In genomic region chrX:129651756-129652564, GRCh38 we compare ENCODE assay signal across 32 cellular contexts. TPM values are rescaled to one million over a fixed set of nuclear protein-coding genes. Genes with fewer than 3 reads are reported as not detected.
DNase-seq lines count a peak whose midpoint lies in the region; ATAC-seq and TF ChIP-seq lines count a peak whose summit lies in the region.
"Had no signal": no experiment of that assay in that cellular context is flagged by ENCODE, and none has a peak within 500 bp of the region (broad histone marks: within the 10 kb centered on the region; RNA-seq: fewer than 3 reads in every experiment).

No MANE protein-coding gene starts in this region.

- H2AK5ac ChIP-seq in H9 (ENCODE audit: insufficient read length, low read length) = no peak overlapping the region

- H2BK15ac ChIP-seq in H9 (ENCODE audit: low read depth, low read length) = no peak overlapping the region

- H2BK5ac ChIP-seq in H9 (ENCODE audit: insufficient read length, low read length) = no peak overlapping the region

- H3K27ac ChIP-seq in H9 (ENCODE audit: insufficient read length, low read depth, low read length) (no peak overlapping the region), coronary artery (no peak overlapping the region), body of pancreas (no peak overlapping the region)
- H3K27ac ChIP-seq: foreskin keratinocyte, SJCRH30, skin epidermis had no signal

- no peak overlapping the region for H3K18ac ChIP-seq in H9 (ENCODE audit: insufficient read length, low read depth, low read length)

- H3K14ac ChIP-seq in H9 (ENCODE audit: insufficient read depth, low read length) = no peak overlapping the region; the same call in 1 of the 2 replicates

- H3K9me3 ChIP-seq in H9 (ENCODE audit: control insufficient read depth, low read depth, low read length) = no peaks in the 10 kb centered on the region
- H3K9me3 ChIP-seq in body of pancreas = no peaks in the 10 kb centered on the region
- H3K9me3 ChIP-seq: heart right ventricle, mucosa of descending colon, SJCRH30 had no signal

- H3K36me3 Mint-ChIP-seq in H9 (ENCODE audit: insufficient read depth in 1 of 3, low read depth in 3 of 3) (peaks cover 4 to 6% (median 4%) of the 10 kb centered on the region in 3 experiments; a peak in 6 of 7 replicates), nephron (ENCODE audit: low read depth) (no peaks in the 10 kb centered on the region)
- H3K36me3 Mint-ChIP-seq: activated naive CD4-positive, alpha-beta T cell treated with anti-CD3 and anti-CD28 coated beads, Interleukin-2, amount 50 U/mL, for 72 hours; natural killer cell had no signal

- peak overlapping the region in 1 of 2 experiments; percentile 51; a peak in 2 of 5 replicates for H3K4me3 Mint-ChIP-seq in H9
- peak overlapping the region; percentile 47 to 63 (median 55) for H3K4me3 Mint-ChIP-seq in nephron
- H3K4me3 Mint-ChIP-seq: natural killer cell had no signal

- no peak for TF ChIP-seq CTCF in H9 (conservative IDR thresholded peaks at IDR 0.05)
- no peak for TF ChIP-seq CTCF in coronary artery (IDR thresholded peaks at IDR 0.05)
- TF ChIP-seq CTCF in nephron (IDR thresholded peaks at IDR 0.05; ENCODE audit: unreplicated experiment in 3 of 3) = no peak
- TF ChIP-seq CTCF in body of pancreas (IDR thresholded peaks at IDR 0.05) = no peak

- H3K56ac ChIP-seq in H9 (ENCODE audit: insufficient read length, low read depth, low read length) = no peak overlapping the region

- H3K79me1 ChIP-seq in H9 (ENCODE audit: insufficient read depth, low read depth, low read length, poor library complexity, severe bottlenecking) = no peaks in the 10 kb centered on the region

- no peak overlapping the region for H3T11ph ChIP-seq in H9 (ENCODE audit: low read length)

- H3K27ac Mint-ChIP-seq in H9 (no peak overlapping the region), nephron (peak overlapping the region; percentile 22 to 77 (median 35))
- H3K27ac Mint-ChIP-seq: activated naive CD4-positive, alpha-beta T cell treated with anti-CD3 and anti-CD28 coated beads, Interleukin-2, amount 50 U/mL, for 72 hours; natural killer cell had no signal

- H2BK12ac ChIP-seq in H9 (ENCODE audit: insufficient read length, low read depth, low read length) = no peak overlapping the region

- H3K23ac ChIP-seq in H9 (ENCODE audit: insufficient read length, low read depth, low read length) = no peak overlapping the region

- H2AFZ ChIP-seq in H9 (ENCODE audit: low read length) = no peak overlapping the region

- no peak overlapping the region for H4K5ac ChIP-seq in H9 (ENCODE audit: insufficient read length, low read depth, low read length)

- TF ChIP-seq POLR2A in body of pancreas (IDR thresholded peaks at IDR 0.05) = no peak

- no peaks in the 10 kb centered on the region for H3K36me3 ChIP-seq in body of pancreas (replicated peaks in 1 of 2; ENCODE audit: insufficient read depth in 1 of 2, low read depth in 2 of 2)
- H3K36me3 ChIP-seq: heart right ventricle, SJCRH30 had no signal

- H3K9me3 Mint-ChIP-seq in H9 (peaks cover 0 to 49% of the 10 kb centered on the region in 2 experiments; a peak in 4 of 5 replicates), nephron (peaks cover 3% of the 10 kb centered on the region)
- H3K9me3 Mint-ChIP-seq: activated naive CD4-positive, alpha-beta T cell treated with anti-CD3 and anti-CD28 coated beads, Interleukin-2, amount 50 U/mL, for 72 hours; natural killer cell had no signal

- H3K4me3 ChIP-seq in coronary artery (no peak overlapping the region), body of pancreas (no peak overlapping the region)
- H3K4me3 ChIP-seq: K562, mucosa of descending colon, SJCRH30, skin epidermis had no signal

- no peaks in the 10 kb centered on the region for H3K79me2 ChIP-seq in H9 (ENCODE audit: insufficient read depth, low read length)

- H3K4ac ChIP-seq in H9 (ENCODE audit: low read depth, low read length) = no peak overlapping the region

- peaks cover 14 to 33% of the 10 kb centered on the region in 2 experiments for H3K4me1 Mint-ChIP-seq in H9
- peaks cover 33% of the 10 kb centered on the region for H3K4me1 Mint-ChIP-seq in nephron

- H2BK20ac ChIP-seq in H9 (ENCODE audit: low read depth, low read length, poor library complexity, severe bottlenecking) = no peak overlapping the region

- H3K9ac ChIP-seq in H9 (ENCODE audit: extremely low read depth, insufficient read length, low read length) = no peak overlapping the region

- H4K20me1 ChIP-seq in H9 (ENCODE audit: control insufficient read depth, insufficient read depth, insufficient read length) = no peaks in the 10 kb centered on the region

- H3K23me2 ChIP-seq in H9 (ENCODE audit: insufficient read length, low read depth, low read length, poor library complexity, severe bottlenecking) = peaks cover 11% of the 10 kb centered on the region

- no CpG with 5 or more reads among the region's 14 CpGs for WGBS in H9 (ENCODE audit: extremely low coverage, insufficient read length, low lambda C conversion rate)
- 79 to 94% methylated on average over 6 of the region's 14 CpGs for WGBS in body of pancreas, 2 donors

- ATAC-seq in body of pancreas (no peak), GM21529 (IDR thresholded peaks at IDR 0.05; ENCODE audit: unreplicated experiment) (no peak)
- ATAC-seq: activated naive CD4-positive, alpha-beta T cell treated with anti-CD3 and anti-CD28 coated beads, Interleukin-2, amount 50 U/mL, for 72 hours; esophagus mucosa; foreskin keratinocyte; K562; mucosa of descending colon; natural killer cell had no signal

- H3K27me3 ChIP-seq in H9 (ENCODE audit: insufficient read depth, low read length) = peaks cover 34% of the 10 kb centered on the region; the same call in 1 of the 2 replicates
- no peaks in the 10 kb centered on the region for H3K27me3 ChIP-seq in body of pancreas
- H3K27me3 ChIP-seq: SJCRH30 had no signal

- no peak overlapping the region for H4K8ac ChIP-seq in H9 (replicated peaks; ENCODE audit: insufficient read length, low read depth, low read length)

- H3K27me3 Mint-ChIP-seq in H9 (ENCODE audit: low read depth) (peaks cover 95% of the 10 kb centered on the region), nephron (ENCODE audit: low read depth) (peaks cover 59% of the 10 kb centered on the region)

- no peak overlapping the region for H4K91ac ChIP-seq in H9 (ENCODE audit: insufficient read length, low read depth, low read length)

- H3K4me2 ChIP-seq in H9 (ENCODE audit: insufficient read depth, insufficient read length, low read length) = no peak overlapping the region

- no peak overlapping the region for H2BK120ac ChIP-seq in H9 (ENCODE audit: low read depth, low read length, poor library complexity, severe bottlenecking)

- 0 out of 2 replicates have a peak, but pooled peaks cover 3% of the 10 kb centered on the region for H3K4me1 ChIP-seq in H9 (ENCODE audit: insufficient read depth, low read length)
- H3K4me1 ChIP-seq in body of pancreas = peaks cover 14% of the 10 kb centered on the region
- H3K4me1 ChIP-seq: foreskin keratinocyte had no signal

- intact Hi-C loops in body of pancreas (cut with DNase I) = no loop called here

- DNase-seq in DMS 273 (lab: John Stamatoyannopoulos, UW; ENCODE audit: unreplicated experiment) (peak; percentile 41), DMS 273 treated with DMSO at 0.1 percent for 48 hours (lab: John Stamatoyannopoulos, UW) (no peak), H9 (peak; percentile 15), coronary artery (ENCODE audit: low spot score) (peak; percentile 55), body of pancreas (no peak), OCI-M2 (lab: John Stamatoyannopoulos, UW; ENCODE audit: unreplicated experiment) (no peak)
- DNase-seq: 8988T; activated CD4-positive, alpha-beta T cell treated with anti-CD3 and anti-CD28 coated beads for 4 hours; activated effector memory CD4-positive, alpha-beta T cell treated with Interleukin-2 at 50 U/mL for 16 hours; activated T-cell treated with anti-CD3 and anti-CD28 coated beads, Interleukin-2, amount 50 U/mL, for 1 hour; anterior cingulate cortex; cortex of kidney; foreskin keratinocyte; GOT3; heart right ventricle; kidney; MM.1S; mucosa of descending colon; natural killer cell; NCI-H1436; NCI-H2081; NCI-H446; NCI-H774; stimulated activated naive CD4-positive, alpha-beta T cell; T-helper 9 cell had no signal

RNA-seq across cellular contexts. Expression of gene APLN, which starts 2.8 kb away (rescaled TPM):
- total RNA-seq in H9 (2021) = 0.18 and 0.24 TPM in 2 replicates
- total RNA-seq in body of pancreas = not detected
- total RNA-seq: K562 had no signal

Comparison
In these comparisons a context has a peak if more than half of its experiments do, and no peak if none do; other contexts are left out.
1. DNase-seq: peak in DMS 273 (single experiment), H9 (single experiment) and coronary artery (single experiment); none in DMS 273 treated with DMSO at 0.1 percent for 48 hours (single experiment), body of pancreas (0 of 4) and OCI-M2 (single experiment).
2. H3K27ac Mint-ChIP-seq: peak in nephron (3 of 3); none in H9 (0 of 3).